30 cellular contexts compared by ENCODE assay signal in the genomic region with DNA sequence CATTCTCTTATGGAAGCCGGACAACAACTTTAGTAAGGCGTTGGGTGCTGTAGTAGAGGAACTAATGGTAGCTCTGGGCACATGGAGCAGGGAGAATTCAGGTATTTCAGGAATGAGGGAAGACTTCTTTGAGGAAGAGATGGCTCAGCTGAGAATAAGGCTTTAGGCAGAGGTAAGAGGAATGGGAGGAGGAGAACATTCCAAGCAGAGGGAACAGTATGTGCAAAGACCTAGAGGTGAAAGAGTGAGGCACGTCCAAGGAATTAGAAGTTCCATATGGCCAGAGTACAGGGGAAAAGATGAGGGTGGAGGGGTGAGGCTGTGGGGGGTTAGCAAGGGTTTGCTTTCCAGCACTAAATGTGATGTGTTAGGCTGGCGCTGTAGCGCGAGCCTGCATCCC. TPM values are rescaled to one million over a fixed set of nuclear protein-coding genes. Genes with fewer than 3 reads are reported as not detected.
DNase-seq lines count a peak whose midpoint lies in the region; ATAC-seq and TF ChIP-seq lines count a peak whose summit lies in the region.
"Had no signal": no experiment of that assay in that cellular context is flagged by ENCODE, and none has a peak within 500 bp of the region (broad histone marks: within the 10 kb centered on the region; RNA-seq: fewer than 3 reads in every experiment).

No MANE protein-coding gene starts in this region.

- peaks cover 74% of the 10 kb centered on the region for H3K27me3 ChIP-seq in MG63

- no peak overlapping the region for H3K4me3 ChIP-seq in MG63
- H3K4me3 ChIP-seq: A549, breast epithelium, gastroesophageal sphincter, GM12878, lung, Peyer's patch, right lobe of liver, vagina had no signal

- H3K9me3 ChIP-seq in MG63 = no peaks in the 10 kb centered on the region; the same call in 1 of the 2 replicates
- H3K9me3 ChIP-seq: breast epithelium, Peyer's patch, right lobe of liver, vagina had no signal

- TF ChIP-seq CTCF in WTC11 (IDR thresholded peaks at IDR 0.05) (no peak), mesothelial cell of epicardium (IDR thresholded peaks at IDR 0.05; ENCODE audit: unreplicated experiment) (no peak)

- no peaks in the 10 kb centered on the region for H3K36me3 Mint-ChIP-seq in activated naive CD4-positive, alpha-beta T cell treated with anti-CD3 and anti-CD28 coated beads, Interleukin-2, amount 50 U/mL, for 24 hours
- H3K36me3 Mint-ChIP-seq in WTC11 = peaks cover 3% of the 10 kb centered on the region; the same call in 1 of the 2 replicates
- no peaks in the 10 kb centered on the region for H3K36me3 Mint-ChIP-seq in mesothelial cell of epicardium
- no peaks in the 10 kb centered on the region for H3K36me3 Mint-ChIP-seq in stimulated activated effector memory CD8-positive, alpha-beta T cell treated with anti-CD3 and anti-CD28 coated beads, Interleukin-12 subunit alpha, Interleukin-12 subunit beta, amount 100 ng/mL, for 72 hours

- H3K27me3 Mint-ChIP-seq in activated naive CD4-positive, alpha-beta T cell treated with anti-CD3 and anti-CD28 coated beads, Interleukin-2, amount 50 U/mL, for 24 hours = peaks cover 40% of the 10 kb centered on the region
- peaks cover 84% of the 10 kb centered on the region for H3K27me3 Mint-ChIP-seq in WTC11 (ENCODE audit: low read depth)
- peaks cover 88% of the 10 kb centered on the region for H3K27me3 Mint-ChIP-seq in mesothelial cell of epicardium (ENCODE audit: low read depth)

- H3K27ac Mint-ChIP-seq in activated naive CD4-positive, alpha-beta T cell treated with anti-CD3 and anti-CD28 coated beads, Interleukin-2, amount 50 U/mL, for 24 hours = no peak overlapping the region
- no peak overlapping the region for H3K27ac Mint-ChIP-seq in WTC11
- H3K27ac Mint-ChIP-seq in mesothelial cell of epicardium = no peak overlapping the region
- H3K27ac Mint-ChIP-seq in stimulated activated effector memory CD8-positive, alpha-beta T cell treated with anti-CD3 and anti-CD28 coated beads, Interleukin-12 subunit alpha, Interleukin-12 subunit beta, amount 100 ng/mL, for 72 hours = no peak overlapping the region
- H3K27ac Mint-ChIP-seq: activated T-cell treated with anti-CD3 and anti-CD28 coated beads, Interleukin-2, amount 50 U/mL, for 24 hours; progenitor cell of endocrine pancreas; stimulated activated naive CD8-positive, alpha-beta T cell treated with anti-CD3 and anti-CD28 coated beads, Interleukin-15, amount 100 ng/mL, for 72 hours had no signal

- H3K4me3 Mint-ChIP-seq in activated naive CD4-positive, alpha-beta T cell treated with anti-CD3 and anti-CD28 coated beads, Interleukin-2, amount 50 U/mL, for 24 hours = peak overlapping the region; percentile 8
- H3K4me3 Mint-ChIP-seq in WTC11 (peak overlapping the region; percentile 2), mesothelial cell of epicardium (peak overlapping the region; percentile 1)
- H3K4me3 Mint-ChIP-seq in stimulated activated effector memory CD8-positive, alpha-beta T cell treated with anti-CD3 and anti-CD28 coated beads, Interleukin-12 subunit alpha, Interleukin-12 subunit beta, amount 100 ng/mL, for 72 hours = peak overlapping the region; percentile 71
- H3K4me3 Mint-ChIP-seq: activated T-cell treated with anti-CD3 and anti-CD28 coated beads, Interleukin-2, amount 50 U/mL, for 24 hours had no signal

- ATAC-seq in WTC11 (no peak), HG03565 (IDR thresholded peaks at IDR 0.05; ENCODE audit: unreplicated experiment) (no peak), GM21381 (IDR thresholded peaks at IDR 0.05; ENCODE audit: unreplicated experiment) (no peak)
- no peak for ATAC-seq in stimulated activated effector memory CD8-positive, alpha-beta T cell treated with anti-CD3 and anti-CD28 coated beads, Interleukin-12 subunit alpha, Interleukin-12 subunit beta, amount 100 ng/mL, for 72 hours
- ATAC-seq: gastroesophageal sphincter; GM12878; HCT116; left cardiac atrium; right lobe of liver; stimulated activated naive CD8-positive, alpha-beta T cell treated with anti-CD3 and anti-CD28 coated beads, Interleukin-15, amount 100 ng/mL, for 72 hours had no signal

- H3K9me3 Mint-ChIP-seq in activated naive CD4-positive, alpha-beta T cell treated with anti-CD3 and anti-CD28 coated beads, Interleukin-2, amount 50 U/mL, for 24 hours = no peaks in the 10 kb centered on the region
- H3K9me3 Mint-ChIP-seq in WTC11 (peaks cover 14% of the 10 kb centered on the region), mesothelial cell of epicardium (peaks cover 6% of the 10 kb centered on the region)
- no peaks in the 10 kb centered on the region for H3K9me3 Mint-ChIP-seq in stimulated activated effector memory CD8-positive, alpha-beta T cell treated with anti-CD3 and anti-CD28 coated beads, Interleukin-12 subunit alpha, Interleukin-12 subunit beta, amount 100 ng/mL, for 72 hours
- H3K9me3 Mint-ChIP-seq: stimulated activated naive CD8-positive, alpha-beta T cell treated with anti-CD3 and anti-CD28 coated beads, Interleukin-15, amount 100 ng/mL, for 72 hours had no signal

- no peaks in the 10 kb centered on the region for H3K36me3 ChIP-seq in MG63
- H3K36me3 ChIP-seq: breast epithelium, gastroesophageal sphincter, Peyer's patch, right lobe of liver, vagina, WERI-Rb-1 had no signal

- POLR2A ChIA-PET in WTC11 (lab: Charles Lee) = no interaction called here

- peaks cover 18% of the 10 kb centered on the region for H3K4me1 Mint-ChIP-seq in activated naive CD4-positive, alpha-beta T cell treated with anti-CD3 and anti-CD28 coated beads, Interleukin-2, amount 50 U/mL, for 24 hours
- H3K4me1 Mint-ChIP-seq in WTC11 = peaks cover 18% of the 10 kb centered on the region
- H3K4me1 Mint-ChIP-seq in mesothelial cell of epicardium = peaks cover 14% of the 10 kb centered on the region
- peaks cover 28% of the 10 kb centered on the region for H3K4me1 Mint-ChIP-seq in stimulated activated effector memory CD8-positive, alpha-beta T cell treated with anti-CD3 and anti-CD28 coated beads, Interleukin-12 subunit alpha, Interleukin-12 subunit beta, amount 100 ng/mL, for 72 hours

- CTCF ChIA-PET in WTC11 (lab: Charles Lee) = interaction anchor here (1.0 to 2.3 kb wide), 3 partner anchors 64 to 161 kb away, joined by 3 to 12 read pairs (median 10); no protein-coding TSS in a partner anchor

- DNase-seq in activated naive CD4-positive, alpha-beta T cell treated with Interleukin-2 at 50 U/mL for 16 hours = no peak
- no peak for DNase-seq in WTC11 (ENCODE audit: low spot score)
- DNase-seq in mesothelial cell of epicardium (ENCODE audit: low spot score in 2 of 2, unreplicated experiment in 2 of 2) = no peak
- DNase-seq in stimulated activated effector memory CD8-positive, alpha-beta T cell treated with anti-CD3 and anti-CD28 coated beads, Interleukin-12 subunit alpha, Interleukin-12 subunit beta, amount 100 ng/mL, for 72 hours (ENCODE audit: low spot score in 2 of 2) = no peak
- DNase-seq in MG63 = no peak
- DNase-seq: activated CD4-positive, alpha-beta T cell treated with anti-CD3 and anti-CD28 coated beads, Interleukin-2, amount 50 U/mL, for 1 hour; activated naive CD4-positive, alpha-beta T cell; activated T-cell treated with anti-CD3 and anti-CD28 coated beads, Interleukin-2, amount 50 U/mL, for 24 hours; amygdala; left cardiac atrium; NCI-H446; NCI-H82; Peyer's patch; right lobe of liver; SHP77; stimulated activated CD8-positive, alpha-beta memory T cell treated with anti-CD3 and anti-CD28 coated beads, Interleukin-4, amount 100 ng/mL, for 48 hours; stimulated activated naive CD8-positive, alpha-beta T cell treated with anti-CD3 and anti-CD28 coated beads, Interleukin-15, amount 100 ng/mL, for 72 hours; T1000; WERI-Rb-1 had no signal

TF ChIP-seq in WTC11, 78 proteins besides CTCF, POLR2A, EP300 and RAD21 (continues in another document):
- no peak for TF ChIP-seq JAZF1 (CRISPR knock-in tag; IDR thresholded peaks at IDR 0.05)
- TF ChIP-seq JUN (CRISPR knock-in tag; IDR thresholded peaks at IDR 0.05) = no peak
- TF ChIP-seq, protein P1, sequence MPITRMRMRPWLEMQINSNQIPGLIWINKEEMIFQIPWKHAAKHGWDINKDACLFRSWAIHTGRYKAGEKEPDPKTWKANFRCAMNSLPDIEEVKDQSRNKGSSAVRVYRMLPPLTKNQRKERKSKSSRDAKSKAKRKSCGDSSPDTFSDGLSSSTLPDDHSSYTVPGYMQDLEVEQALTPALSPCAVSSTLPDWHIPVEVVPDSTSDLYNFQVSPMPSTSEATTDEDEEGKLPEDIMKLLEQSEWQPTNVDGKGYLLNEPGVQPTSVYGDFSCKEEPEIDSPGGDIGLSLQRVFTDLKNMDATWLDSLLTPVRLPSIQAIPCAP (CRISPR knock-in tag; IDR thresholded peaks at IDR 0.05) = no peak
- TF ChIP-seq NFYB (CRISPR knock-in tag; conservative IDR thresholded peaks at IDR 0.05; ENCODE audit: low read depth) = no peak
- TF ChIP-seq, protein P2, sequence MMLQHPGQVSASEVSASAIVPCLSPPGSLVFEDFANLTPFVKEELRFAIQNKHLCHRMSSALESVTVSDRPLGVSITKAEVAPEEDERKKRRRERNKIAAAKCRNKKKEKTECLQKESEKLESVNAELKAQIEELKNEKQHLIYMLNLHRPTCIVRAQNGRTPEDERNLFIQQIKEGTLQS (CRISPR knock-in tag; conservative IDR thresholded peaks at IDR 0.05) = no peak
- TF ChIP-seq, protein P3, sequence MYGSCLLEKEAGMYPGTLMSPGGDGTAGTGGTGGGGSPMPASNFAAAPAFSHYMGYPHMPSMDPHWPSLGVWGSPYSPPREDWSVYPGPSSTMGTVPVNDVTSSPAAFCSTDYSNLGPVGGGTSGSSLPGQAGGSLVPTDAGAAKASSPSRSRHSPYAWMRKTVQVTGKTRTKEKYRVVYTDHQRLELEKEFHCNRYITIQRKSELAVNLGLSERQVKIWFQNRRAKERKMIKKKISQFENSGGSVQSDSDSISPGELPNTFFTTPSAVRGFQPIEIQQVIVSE (CRISPR knock-in tag; IDR thresholded peaks at IDR 0.05; ENCODE audit: borderline replicate concordance) = no peak
- TF ChIP-seq, protein P4, sequence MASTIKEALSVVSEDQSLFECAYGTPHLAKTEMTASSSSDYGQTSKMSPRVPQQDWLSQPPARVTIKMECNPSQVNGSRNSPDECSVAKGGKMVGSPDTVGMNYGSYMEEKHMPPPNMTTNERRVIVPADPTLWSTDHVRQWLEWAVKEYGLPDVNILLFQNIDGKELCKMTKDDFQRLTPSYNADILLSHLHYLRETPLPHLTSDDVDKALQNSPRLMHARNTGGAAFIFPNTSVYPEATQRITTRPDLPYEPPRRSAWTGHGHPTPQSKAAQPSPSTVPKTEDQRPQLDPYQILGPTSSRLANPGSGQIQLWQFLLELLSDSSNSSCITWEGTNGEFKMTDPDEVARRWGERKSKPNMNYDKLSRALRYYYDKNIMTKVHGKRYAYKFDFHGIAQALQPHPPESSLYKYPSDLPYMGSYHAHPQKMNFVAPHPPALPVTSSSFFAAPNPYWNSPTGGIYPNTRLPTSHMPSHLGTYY (CRISPR knock-in tag; IDR thresholded peaks at IDR 0.05) = no peak
- TF ChIP-seq ESRRA (CRISPR knock-in tag; IDR thresholded peaks at IDR 0.05; ENCODE audit: borderline replicate concordance) = no peak

RNA-seq across cellular contexts. Expression of a gene that starts 1.6 kb away (rescaled TPM):
- total RNA-seq in WTC11 (2021) (0.64 to 1.4 TPM (median 0.82 TPM) in 3 replicates), mesothelial cell of epicardium (0.14 to 0.29 TPM (median 0.18 TPM) in 3 replicates)
- total RNA-seq in MG63 (2014; rRNA removed; shearing (Covaris generic); ENCODE audit: low replicate concordance) = not detected in 2 replicates

Comparison
In these comparisons a context has a peak if more than half of its experiments do, and no peak if none do; other contexts are left out.
1. H3K4me3 Mint-ChIP-seq: peak in every context shown above with its lines; median percentile 71 in stimulated activated effector memory CD8-positive, alpha-beta T cell treated with anti-CD3 and anti-CD28 coated beads, Interleukin-12 subunit alpha, Interleukin-12 subunit beta, amount 100 ng/mL, for 72 hours; 8 in activated naive CD4-positive, alpha-beta T cell treated with anti-CD3 and anti-CD28 coated beads, Interleukin-2, amount 50 U/mL, for 24 hours; 2 in WTC11; 1 in mesothelial cell of epicardium.